Comparison of ENCODE assay signal across 34 cellular contexts in genomic region chr5:125464847-125465432, GRCh38.
"Had no signal": no experiment of that assay in that cellular context is flagged by ENCODE, and none has a peak within 500 bp of the region (broad histone marks: within the 10 kb centered on the region; RNA-seq: fewer than 3 reads in every experiment).

No MANE protein-coding gene starts in this region.

- H3K4me3 ChIP-seq: esophagus squamous epithelium, gastroesophageal sphincter, heart right ventricle had no signal

- H3K4me3 Mint-ChIP-seq: activated CD4-positive, alpha-beta memory T cell treated with anti-CD3 and anti-CD28 coated beads for 36 hours; activated CD4-positive, alpha-beta T cell treated with anti-CD3 and anti-CD28 coated beads for 36 hours; activated CD4-positive, alpha-beta T cell treated with anti-CD3 and anti-CD28 coated beads, Interleukin-2, amount 10 ng/mL, durations not matched to agents 24 days and 14 days; activated CD8-positive, alpha-beta memory T cell treated with anti-CD3 and anti-CD28 coated beads, Interleukin-2, amount 10 ng/mL, durations not matched to agents 7 days and 5 days; activated CD8-positive, alpha-beta T cell treated with anti-CD3 and anti-CD28 coated beads, Interleukin-2, amount 10 ng/mL, durations not matched to agents 7 days and 5 days; activated naive CD8-positive, alpha-beta T cell; activated T-helper 17 cell treated with anti-CD3 and anti-CD28 coated beads, Interleukin-2, amount 50 U/mL, for 72 hours; central memory CD8-positive, alpha-beta T cell; effector memory CD8-positive, alpha-beta T cell had no signal

- DNase-seq: activated CD4-positive, alpha-beta memory T cell treated with anti-CD3 and anti-CD28 coated beads for 36 hours; activated CD4-positive, alpha-beta T cell treated with anti-CD3 and anti-CD28 coated beads for 36 hours; activated CD4-positive, alpha-beta T cell treated with anti-CD3 and anti-CD28 coated beads, Interleukin-2, amount 10 ng/mL, durations not matched to agents 24 days and 14 days; activated CD4-positive, CD25-positive, alpha-beta regulatory T cell; activated CD4-positive, CD25-positive, alpha-beta regulatory T cell treated with anti-CD3 and anti-CD28 coated beads, Interleukin-2, amount 50 U/mL, for 72 hours; activated CD8-positive, alpha-beta memory T cell treated with anti-CD3 and anti-CD28 coated beads, Interleukin-2, amount 10 ng/mL, durations not matched to agents 7 days and 5 days; activated CD8-positive, alpha-beta memory T cell treated with anti-CD3 and anti-CD28 coated beads, Interleukin-2, amount 50 U/mL, for 4 hours; activated CD8-positive, alpha-beta T cell treated with anti-CD3 and anti-CD28 coated beads, Interleukin-2, amount 10 ng/mL, durations not matched to agents 7 days and 5 days; activated effector memory CD4-positive, alpha-beta T cell treated with Interleukin-2 at 50 U/mL for 16 hours; activated gamma-delta T cell treated with Interleukin-2 at 50 U/mL for 16 hours; activated naive CD4-positive, alpha-beta T cell treated with anti-CD3 and anti-CD28 coated beads, Interleukin-2, amount 50 U/mL, for 16 hours; activated naive CD4-positive, alpha-beta T cell treated with Interleukin-2 at 50 U/mL for 16 hours; activated T-cell treated with anti-CD3 and anti-CD28 coated beads, Interleukin-2, amount 50 U/mL, for 1 hour; activated T-cell treated with anti-CD3 and anti-CD28 coated beads, Interleukin-2, amount 50 U/mL, for 48 hours; amniotic stem cell; anterior cingulate cortex; brain microvascular endothelial cell; cortex of kidney; dermis blood vessel endothelial cell; effector CD4-positive, alpha-beta T cell; effector memory CD8-positive, alpha-beta T cell; esophagus squamous epithelium; foreskin melanocyte; heart right ventricle; T-helper 2 cell had no signal

- H3K27me3 ChIP-seq: brain microvascular endothelial cell, esophagus squamous epithelium, gastroesophageal sphincter, heart right ventricle had no signal

- FAIRE-seq: astrocyte, bronchial epithelial cell, colon, endothelial cell of umbilical vein had no signal

- ATAC-seq: activated CD4-positive, alpha-beta T cell treated with anti-CD3 and anti-CD28 coated beads for 36 hours; activated CD8-positive, alpha-beta memory T cell treated with anti-CD3 and anti-CD28 coated beads, Interleukin-2, amount 10 ng/mL, durations not matched to agents 7 days and 5 days; activated CD8-positive, alpha-beta T cell treated with anti-CD3 and anti-CD28 coated beads, Interleukin-2, amount 10 ng/mL, durations not matched to agents 7 days and 5 days; activated T-helper 17 cell treated with anti-CD3 and anti-CD28 coated beads, Interleukin-2, amount 50 U/mL, for 72 hours; effector memory CD8-positive, alpha-beta T cell; gastroesophageal sphincter; heart right ventricle had no signal

- H3K27ac Mint-ChIP-seq: activated CD4-positive, alpha-beta memory T cell treated with anti-CD3 and anti-CD28 coated beads for 36 hours; activated CD4-positive, alpha-beta T cell treated with anti-CD3 and anti-CD28 coated beads for 36 hours; activated CD4-positive, alpha-beta T cell treated with anti-CD3 and anti-CD28 coated beads, Interleukin-2, amount 10 ng/mL, durations not matched to agents 24 days and 14 days; activated CD8-positive, alpha-beta memory T cell treated with anti-CD3 and anti-CD28 coated beads, Interleukin-2, amount 10 ng/mL, durations not matched to agents 7 days and 5 days; activated CD8-positive, alpha-beta T cell treated with anti-CD3 and anti-CD28 coated beads, Interleukin-2, amount 10 ng/mL, durations not matched to agents 7 days and 5 days; activated naive CD8-positive, alpha-beta T cell; activated T-helper 17 cell treated with anti-CD3 and anti-CD28 coated beads, Interleukin-2, amount 50 U/mL, for 72 hours; effector memory CD8-positive, alpha-beta T cell had no signal

- H3K36me3 Mint-ChIP-seq: activated CD4-positive, alpha-beta memory T cell treated with anti-CD3 and anti-CD28 coated beads for 36 hours; activated CD8-positive, alpha-beta memory T cell treated with anti-CD3 and anti-CD28 coated beads, Interleukin-2, amount 10 ng/mL, durations not matched to agents 7 days and 5 days; activated naive CD8-positive, alpha-beta T cell had no signal

- H3K36me3 ChIP-seq: brain microvascular endothelial cell, esophagus squamous epithelium, gastroesophageal sphincter, heart right ventricle had no signal

- H3K4me1 Mint-ChIP-seq: activated CD4-positive, alpha-beta T cell treated with anti-CD3 and anti-CD28 coated beads for 36 hours; activated CD4-positive, alpha-beta T cell treated with anti-CD3 and anti-CD28 coated beads, Interleukin-2, amount 10 ng/mL, durations not matched to agents 24 days and 14 days; activated CD8-positive, alpha-beta memory T cell treated with anti-CD3 and anti-CD28 coated beads, Interleukin-2, amount 10 ng/mL, durations not matched to agents 7 days and 5 days; activated T-helper 17 cell treated with anti-CD3 and anti-CD28 coated beads, Interleukin-2, amount 50 U/mL, for 72 hours; central memory CD8-positive, alpha-beta T cell had no signal

- H3K27ac ChIP-seq: brain microvascular endothelial cell, epithelial cell of prostate, esophagus squamous epithelium, gastroesophageal sphincter, heart right ventricle had no signal

- H3K9me3 Mint-ChIP-seq: activated CD4-positive, alpha-beta T cell treated with anti-CD3 and anti-CD28 coated beads, Interleukin-2, amount 10 ng/mL, durations not matched to agents 24 days and 14 days had no signal

- H3K9me3 ChIP-seq: esophagus squamous epithelium, gastroesophageal sphincter, heart right ventricle had no signal

- H3K27me3 Mint-ChIP-seq: activated CD4-positive, alpha-beta memory T cell treated with anti-CD3 and anti-CD28 coated beads for 36 hours; activated CD4-positive, alpha-beta T cell treated with anti-CD3 and anti-CD28 coated beads for 36 hours; activated CD4-positive, alpha-beta T cell treated with anti-CD3 and anti-CD28 coated beads, Interleukin-2, amount 10 ng/mL, durations not matched to agents 24 days and 14 days; activated CD8-positive, alpha-beta memory T cell treated with anti-CD3 and anti-CD28 coated beads, Interleukin-2, amount 10 ng/mL, durations not matched to agents 7 days and 5 days; activated naive CD8-positive, alpha-beta T cell; activated T-helper 17 cell treated with anti-CD3 and anti-CD28 coated beads, Interleukin-2, amount 50 U/mL, for 72 hours; central memory CD8-positive, alpha-beta T cell; effector memory CD8-positive, alpha-beta T cell had no signal

- H3K4me1 ChIP-seq: esophagus squamous epithelium, gastroesophageal sphincter, heart right ventricle had no signal
